ENCODE assay signal across 9 cellular contexts in the genomic region with DNA sequence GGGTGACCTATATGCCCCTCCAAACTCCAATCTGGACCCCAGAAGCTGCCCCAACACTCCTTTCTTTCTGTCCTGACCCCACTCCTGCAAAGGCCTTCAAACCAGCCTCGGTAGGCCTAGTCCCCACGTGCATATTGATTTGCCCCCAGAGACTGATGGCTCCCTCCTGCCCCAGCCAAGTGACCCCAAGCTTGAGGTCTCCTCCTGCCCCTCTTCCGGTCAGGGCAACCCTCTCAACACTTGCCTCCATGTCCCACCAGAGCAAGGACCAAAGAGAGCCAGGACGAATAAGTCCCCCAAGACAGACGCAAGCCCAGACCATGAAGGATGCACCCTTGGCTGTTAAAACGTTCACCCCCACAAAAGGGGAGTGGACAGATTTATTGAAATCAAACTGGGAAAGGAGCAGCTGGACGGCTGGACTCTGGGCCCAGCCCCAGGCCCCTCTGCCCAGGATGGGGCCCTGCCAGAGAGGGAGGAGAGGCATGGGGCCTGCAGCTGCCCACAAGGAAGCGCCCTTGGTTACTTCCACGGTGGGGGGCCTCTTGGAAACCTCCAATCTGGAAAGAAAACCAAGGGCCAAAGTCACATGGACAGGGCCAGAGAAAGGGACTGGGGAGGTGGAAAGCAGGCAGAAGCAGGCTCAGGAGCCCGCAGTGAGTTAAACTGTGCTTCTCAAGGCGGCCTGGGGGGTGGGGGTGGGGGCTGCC. TPM values are rescaled to one million over a fixed set of nuclear protein-coding genes. Genes with fewer than 3 reads are reported as not detected.
DNase-seq lines count a peak whose midpoint lies in the region; ATAC-seq and TF ChIP-seq lines count a peak whose summit lies in the region.
"Had no signal": no experiment of that assay in that cellular context is flagged by ENCODE, and none has a peak within 500 bp of the region (broad histone marks: within the 10 kb centered on the region; RNA-seq: fewer than 3 reads in every experiment).

No MANE protein-coding gene starts in this region.

- peaks cover 26% of the 10 kb centered on the region for H3F3A ChIP-seq in GM23248 (ENCODE audit: insufficient read depth)

- peaks cover 37% of the 10 kb centered on the region for H3K4me1 Mint-ChIP-seq in nephron progenitor cell

- no peaks in the 10 kb centered on the region; the same call in 1 of the 2 replicates for H4K20me1 ChIP-seq in GM23248 (ENCODE audit: insufficient read depth)

- no peak overlapping the region for H3K27ac Mint-ChIP-seq in nephron progenitor cell

- H3K4me3 ChIP-seq in GM23248: peak overlapping the region; percentile 83
- no peak overlapping the region for H3K4me3 ChIP-seq in adipocyte (ENCODE audit: low read length)

- H3K4me1 ChIP-seq in GM23248 (ENCODE audit: insufficient read depth) (peaks cover 18% of the 10 kb centered on the region), adipocyte (ENCODE audit: control insufficient read depth, insufficient read depth, low read length) (peaks cover 34% of the 10 kb centered on the region)

- peak overlapping the region; percentile 25 for H3K4me3 Mint-ChIP-seq in nephron progenitor cell

- in situ Hi-C loops in GM23248 (cut with MboI): no loop called here
- in situ Hi-C loops in G401 (cut with HindIII; ENCODE audit: low sequenced_read_pairs): no loop called here

- H3K27me3 Mint-ChIP-seq in nephron progenitor cell (ENCODE audit: low read depth, poor library complexity): peaks cover 40% of the 10 kb centered on the region

- no peaks in the 10 kb centered on the region for H3K9me3 Mint-ChIP-seq in nephron progenitor cell

- TF ChIP-seq CTCF in nephron progenitor cell (IDR thresholded peaks at IDR 0.05): no peak

- no peaks in the 10 kb centered on the region; the same call in 1 of the 2 replicates for H3K36me3 ChIP-seq in GM23248 (ENCODE audit: low read depth)
- H3K36me3 ChIP-seq in adipocyte (ENCODE audit: control insufficient read depth, insufficient read depth, low read length, severe bottlenecking): no peaks in the 10 kb centered on the region

- H2AFZ ChIP-seq in GM23248: no peak overlapping the region

- peaks cover 6% of the 10 kb centered on the region for H3K36me3 Mint-ChIP-seq in nephron progenitor cell (ENCODE audit: low read depth)

- peak overlapping the region; percentile 79 for H3K4me2 ChIP-seq in GM23248 (ENCODE audit: unreplicated experiment)

- H3K9ac ChIP-seq in GM23248 (peak overlapping the region; percentile 75), adipocyte (ENCODE audit: low read length) (peak overlapping the region; percentile 43)

- no peaks in the 10 kb centered on the region for H3K9me2 ChIP-seq in GM23248 (ENCODE audit: insufficient read depth)

- H3K27me3 ChIP-seq in GM23248 (replicated peaks; ENCODE audit: insufficient read depth) (no peaks in the 10 kb centered on the region), adipocyte (replicated peaks; ENCODE audit: control insufficient read depth, insufficient read depth, low read length) (no peaks in the 10 kb centered on the region)

- H3K79me2 ChIP-seq in GM23248 (ENCODE audit: insufficient read depth): peaks cover 38% of the 10 kb centered on the region

- no peak overlapping the region for H3K27ac ChIP-seq in GM23248

- WGBS in GM23248 (ENCODE audit: low coverage in 1 of 2, low lambda C conversion rate in 2 of 2, missing lambda C conversion rate in 2 of 2), 2 experiments: 53 to 61% methylated on average over 11 of the region's 11 CpGs

- DNase-seq in GM23248: no peak
- DNase-seq in adipocyte (ENCODE audit: low read depth): no peak
- DNase-seq in nephron progenitor cell: no peak
- no peak for DNase-seq in G401 (ENCODE audit: low spot score)
- DNase-seq: DMS79 treated with DMSO at 0.1 percent for 48 hours, left colon had no signal

- ATAC-seq in HG03039 (IDR thresholded peaks at IDR 0.05; ENCODE audit: unreplicated experiment) (no peak), GM18858 (IDR thresholded peaks at IDR 0.05; ENCODE audit: unreplicated experiment) (no peak)
- ATAC-seq: left colon had no signal

- H3K9me3 ChIP-seq in GM23248 (ENCODE audit: low read depth) (no peaks in the 10 kb centered on the region), adipocyte (ENCODE audit: control insufficient read depth, low read length) (no peaks in the 10 kb centered on the region)

RNA-seq across cellular contexts. Expression of gene SPEF1, which starts 2.4 kb away (rescaled TPM):
- total RNA-seq in GM23248 (2014; rRNA removed; shearing (Covaris generic)): not detected in 2 replicates
- 0.11 TPM in 1 of 2 replicates, not detected in the other for polyA plus RNA-seq in GM23248 (2016; fragmentation: Nextera tagmentation; extraction: Ambion mirVana)
- 2.4 and 3.0 TPM in 2 replicates for total RNA-seq in G401 (2014; rRNA removed; shearing (Covaris generic))
- total RNA-seq: HT1080 had no signal

RNA-seq across cellular contexts. Expression of gene CENPB, which starts 2.9 kb away (rescaled TPM):
- total RNA-seq in GM23248 (2014; rRNA removed; shearing (Covaris generic)): 134 and 153 TPM in 2 replicates
- 4.5 and 4.6 TPM in 2 replicates for polyA plus RNA-seq in GM23248 (2016; fragmentation: Nextera tagmentation; extraction: Ambion mirVana)
- total RNA-seq in G401 (2014; rRNA removed; shearing (Covaris generic)): 42.5 and 46.8 TPM in 2 replicates

RNA-seq across cellular contexts. Expression of gene CDC25B, which starts 12.4 kb away (rescaled TPM):
- 20.1 and 22.9 TPM in 2 replicates for total RNA-seq in GM23248 (2014; rRNA removed; shearing (Covaris generic))
- polyA plus RNA-seq in GM23248 (2016; fragmentation: Nextera tagmentation; extraction: Ambion mirVana): 16.3 and 18.2 TPM in 2 replicates
- total RNA-seq in G401 (2014; rRNA removed; shearing (Covaris generic)): 7.2 and 14.9 TPM in 2 replicates

RNA-seq across cellular contexts. Expression of gene ADISSP, which starts 16.1 kb away (rescaled TPM):
- 44.9 and 49.1 TPM in 2 replicates for total RNA-seq in GM23248 (2014; rRNA removed; shearing (Covaris generic))
- polyA plus RNA-seq in GM23248 (2016; fragmentation: Nextera tagmentation; extraction: Ambion mirVana): 62.6 and 65.4 TPM in 2 replicates
- 95.8 and 107 TPM in 2 replicates for total RNA-seq in G401 (2014; rRNA removed; shearing (Covaris generic))

RNA-seq across cellular contexts. Expression of gene AP5S1, which starts 36.7 kb away (rescaled TPM):
- total RNA-seq in GM23248 (2014; rRNA removed; shearing (Covaris generic)): 24.8 and 25.0 TPM in 2 replicates
- polyA plus RNA-seq in GM23248 (2016; fragmentation: Nextera tagmentation; extraction: Ambion mirVana): 20.5 and 22.6 TPM in 2 replicates
- 9.8 and 17.8 TPM in 2 replicates for total RNA-seq in G401 (2014; rRNA removed; shearing (Covaris generic))
